8 cellular contexts compared by ENCODE assay signal in genomic region chr20:32902456-32903420, GRCh38. TPM values are rescaled to one million over a fixed set of nuclear protein-coding genes. Genes with fewer than 3 reads are reported as not detected.
DNase-seq lines count a peak whose midpoint lies in the region; ATAC-seq and TF ChIP-seq lines count a peak whose summit lies in the region.

No MANE protein-coding gene starts in this region.

- no peaks in the 10 kb centered on the region for H3K9me3 Mint-ChIP-seq in H9

- no peak for TF ChIP-seq POLR2A in esophagus squamous epithelium (IDR thresholded peaks at IDR 0.05)

- DNase-seq in Ammon's horn (ENCODE audit: low spot score) (peak; percentile 74), H9 (peak; percentile 59), NOMO-1 treated with dmso at 0.1 percent for 144 hours (lab: John Stamatoyannopoulos, UW; ENCODE audit: unreplicated experiment) (peak; percentile 13), activated T-cell treated with anti-CD3 and anti-CD28 coated beads for 1 hour (ENCODE audit: low read depth) (peak; percentile 62), esophagus squamous epithelium (lab: John Stamatoyannopoulos, UW) (no peak), neuronal stem cell (ENCODE audit: low spot score) (peak; percentile 36), superior temporal gyrus (ENCODE audit: extremely low spot score) (peak; percentile 83)

- H4K20me1 ChIP-seq in H9 (ENCODE audit: control insufficient read depth, insufficient read depth, insufficient read length) = no peaks in the 10 kb centered on the region

- H3K56ac ChIP-seq in H9 (ENCODE audit: insufficient read length, low read depth, low read length) = no peak overlapping the region

- no peak overlapping the region for H4K5ac ChIP-seq in H9 (ENCODE audit: insufficient read length, low read depth, low read length)

- peak; percentile 99 for TF ChIP-seq CTCF in H9 (conservative IDR thresholded peaks at IDR 0.05)
- peak; percentile 87 to 94 (median 92) for TF ChIP-seq CTCF in esophagus squamous epithelium (IDR thresholded peaks at IDR 0.05)

- no peak overlapping the region for H2AFZ ChIP-seq in H9 (ENCODE audit: low read length)
- H2AFZ ChIP-seq in neuronal stem cell (ENCODE audit: low read length) = no peak overlapping the region

- H3K79me1 ChIP-seq in H9 (ENCODE audit: insufficient read depth, low read depth, low read length, poor library complexity, severe bottlenecking) = no peaks in the 10 kb centered on the region
- H3K79me1 ChIP-seq in neuronal stem cell (ENCODE audit: low read depth, low read length) = peaks cover 2% of the 10 kb centered on the region

- H4K91ac ChIP-seq in H9 (ENCODE audit: insufficient read length, low read depth, low read length) = no peak overlapping the region
- H4K91ac ChIP-seq in neuronal stem cell (ENCODE audit: low read depth, low read length, poor library complexity) = no peak overlapping the region

- no peaks in the 10 kb centered on the region for H3K23me2 ChIP-seq in H9 (ENCODE audit: insufficient read length, low read depth, low read length, poor library complexity, severe bottlenecking)

- H3K4me2 ChIP-seq in H9 (ENCODE audit: insufficient read depth, insufficient read length, low read length) = no peak overlapping the region
- no peak overlapping the region for H3K4me2 ChIP-seq in neuronal stem cell (ENCODE audit: insufficient read depth, low read length, poor library complexity, severe bottlenecking)

- H2BK5ac ChIP-seq in H9 (ENCODE audit: insufficient read length, low read length) = no peak overlapping the region
- no peak overlapping the region for H2BK5ac ChIP-seq in neuronal stem cell (ENCODE audit: low read length)

- H3K9ac ChIP-seq in H9 (ENCODE audit: extremely low read depth, insufficient read length, low read length) (no peak overlapping the region), neuronal stem cell (ENCODE audit: low read depth, low read length, poor library complexity) (peak overlapping the region; percentile 50)

- no peak overlapping the region for H3K23ac ChIP-seq in H9 (ENCODE audit: insufficient read length, low read depth, low read length)
- peak overlapping the region; percentile 46 for H3K23ac ChIP-seq in neuronal stem cell (ENCODE audit: low read depth, low read length, poor library complexity)

- no peak overlapping the region for H3K4me3 ChIP-seq in esophagus squamous epithelium
- H3K4me3 ChIP-seq in neuronal stem cell (ENCODE audit: low read length in 2 of 2) = no peak overlapping the region

- no peak overlapping the region for H3T11ph ChIP-seq in H9 (ENCODE audit: low read length)

- H2AK5ac ChIP-seq in H9 (ENCODE audit: insufficient read length, low read length) = no peak overlapping the region
- peak overlapping the region; percentile 97 for H2AK5ac ChIP-seq in neuronal stem cell (ENCODE audit: low read depth, low read length)

- no peak for ATAC-seq in GM18502 (IDR thresholded peaks at IDR 0.05; ENCODE audit: poor library complexity, unreplicated experiment)

- H2BK15ac ChIP-seq in H9 (ENCODE audit: low read depth, low read length) (no peak overlapping the region), neuronal stem cell (ENCODE audit: low read length) (peak overlapping the region; percentile 96)

- no peak overlapping the region for H3K4me3 Mint-ChIP-seq in H9

- no peak overlapping the region for H3K27ac ChIP-seq in H9 (ENCODE audit: insufficient read length, low read depth, low read length)
- H3K27ac ChIP-seq in esophagus squamous epithelium = no peak overlapping the region
- no peak overlapping the region for H3K27ac ChIP-seq in neuronal stem cell (replicated peaks; ENCODE audit: low read length)

- H3K79me2 ChIP-seq in H9 (ENCODE audit: insufficient read depth, low read length) = no peaks in the 10 kb centered on the region

- H3K4ac ChIP-seq in H9 (ENCODE audit: low read depth, low read length) (no peak overlapping the region), neuronal stem cell (ENCODE audit: low read length) (peak overlapping the region; percentile 46)

- no peak overlapping the region; a peak in 1 of 7 replicates for H3K27ac Mint-ChIP-seq in H9

- no peaks in the 10 kb centered on the region for H3K27me3 Mint-ChIP-seq in H9 (ENCODE audit: low read depth)

- intact Hi-C loops in esophagus squamous epithelium (cut with DNase I) = loop anchor here (5.0 to 10.0 kb wide), 2 partner anchors 192 to 390 kb away; no protein-coding TSS in a partner anchor

- no peaks in the 10 kb centered on the region for H3K4me1 ChIP-seq in H9 (ENCODE audit: insufficient read depth, low read length)
- H3K4me1 ChIP-seq in esophagus squamous epithelium = peaks cover 0 to 3% (median 0%) of the 10 kb centered on the region in 3 donors
- no peaks in the 10 kb centered on the region for H3K4me1 ChIP-seq in neuronal stem cell (ENCODE audit: control insufficient read depth in 2 of 2, insufficient read depth in 1 of 2, low read depth in 1 of 2, low read length in 2 of 2)

- WGBS in H9 (ENCODE audit: extremely low coverage, insufficient read length, low lambda C conversion rate) = no CpG with 5 or more reads among the region's 25 CpGs
- WGBS in esophagus squamous epithelium, 2 donors = 52 to 73% methylated on average over 14 to 18 of the region's 25 CpGs
- no CpG with 5 or more reads among the region's 25 CpGs for WGBS in neuronal stem cell (ENCODE audit: extremely low coverage in 2 of 2, insufficient read length in 2 of 2, insufficient replicate concordance in 1 of 2), 2 donors

- no peaks in the 10 kb centered on the region for H3K36me3 ChIP-seq in esophagus squamous epithelium
- H3K36me3 ChIP-seq in neuronal stem cell (replicated peaks in 1 of 2; ENCODE audit: control insufficient read depth in 2 of 2, insufficient read depth in 2 of 2, low read length in 2 of 2) = no peaks in the 10 kb centered on the region

- H3K18ac ChIP-seq in H9 (ENCODE audit: insufficient read length, low read depth, low read length) (no peak overlapping the region), neuronal stem cell (ENCODE audit: low read length) (peak overlapping the region; percentile 84)

- H4K8ac ChIP-seq in H9 (replicated peaks; ENCODE audit: insufficient read length, low read depth, low read length) (no peak overlapping the region), neuronal stem cell (ENCODE audit: low read depth, low read length) (no peak overlapping the region)

- H3K9me3 ChIP-seq in H9 (ENCODE audit: control insufficient read depth, low read depth, low read length) (no peaks in the 10 kb centered on the region), esophagus squamous epithelium (no peaks in the 10 kb centered on the region), neuronal stem cell (replicated peaks in 1 of 2; ENCODE audit: control insufficient read depth in 2 of 2, insufficient read depth in 1 of 2, low read depth in 1 of 2, low read length in 2 of 2) (no peaks in the 10 kb centered on the region)

- H3K36me3 Mint-ChIP-seq in H9 (ENCODE audit: insufficient read depth in 1 of 3, low read depth in 3 of 3) = no peaks in the 10 kb centered on the region

- no peak overlapping the region for H2BK120ac ChIP-seq in H9 (ENCODE audit: low read depth, low read length, poor library complexity, severe bottlenecking)
- peak overlapping the region; percentile 65 for H2BK120ac ChIP-seq in neuronal stem cell (ENCODE audit: low read depth, low read length)

- H3K27me3 ChIP-seq in H9 (ENCODE audit: insufficient read depth, low read length) (no peaks in the 10 kb centered on the region), esophagus squamous epithelium (no peaks in the 10 kb centered on the region), neuronal stem cell (ENCODE audit: control insufficient read depth in 3 of 3, insufficient read depth in 3 of 3, low read depth in 1 of 3, low read length in 3 of 3) (no peaks in the 10 kb centered on the region)

- no peak overlapping the region for H2BK20ac ChIP-seq in H9 (ENCODE audit: low read depth, low read length, poor library complexity, severe bottlenecking)

- H3K14ac ChIP-seq in H9 (ENCODE audit: insufficient read depth, low read length) = no peak overlapping the region
- H3K14ac ChIP-seq in neuronal stem cell (ENCODE audit: low read length) = no peak overlapping the region

- H3K4me1 Mint-ChIP-seq in H9 = no peaks in the 10 kb centered on the region

- H2BK12ac ChIP-seq in H9 (ENCODE audit: insufficient read length, low read depth, low read length) (no peak overlapping the region), neuronal stem cell (ENCODE audit: low read length) (peak overlapping the region; percentile 91)

RNA-seq across cellular contexts. Expression of gene EFCAB8, which starts 44.0 kb away (rescaled TPM):
- 0.09 TPM in 1 of 2 replicates, not detected in the other for total RNA-seq in H9 (2021)
- total RNA-seq in esophagus squamous epithelium = under 1 TPM in 1 of 4 donors, not detected in 3; 0.38 TPM
- 0.03 TPM for polyA plus RNA-seq in neuronal stem cell (2013, experiment 1 of 2)
- 0.06 TPM for polyA plus RNA-seq in neuronal stem cell (2013, experiment 2 of 2)
